Comparison of ENCODE assay signal across 18 cellular contexts in the genomic region with DNA sequence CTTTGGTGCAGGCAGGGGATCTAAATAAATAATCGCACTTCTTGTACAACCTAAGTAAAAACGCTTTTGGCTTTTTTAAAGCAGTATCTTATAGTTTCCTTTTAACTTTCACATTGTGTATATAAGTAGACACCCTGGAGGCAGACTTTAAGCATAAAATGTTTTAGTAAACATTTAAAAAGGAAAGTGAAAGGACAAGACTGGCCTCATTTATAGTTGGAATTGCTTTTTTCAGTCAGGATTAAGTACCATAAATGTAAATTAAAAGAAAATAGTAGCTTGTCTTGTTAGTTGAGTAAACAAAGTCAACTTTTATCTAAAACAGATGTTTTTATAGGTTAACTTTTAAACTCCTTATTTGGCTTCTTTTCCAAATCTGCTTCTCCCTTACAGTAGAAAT. TPM values are rescaled to one million over a fixed set of nuclear protein-coding genes. Genes with fewer than 3 reads are reported as not detected.
A peak's percentile ranks its signal among the peaks of the same experiment; 100 is the strongest.
DNase-seq lines count a peak whose midpoint lies in the region; ATAC-seq, FAIRE-seq and TF ChIP-seq lines count a peak whose summit lies in the region.
"Had no signal": no experiment of that assay in that cellular context is flagged by ENCODE, and none has a peak within 500 bp of the region (broad histone marks: within the 10 kb centered on the region; RNA-seq: fewer than 3 reads in every experiment).

No MANE protein-coding gene starts in this region.

- in situ Hi-C loops in GM12878 (cut with MboI), result no loop called here

- SMC1A ChIA-PET in GM12878 (lab: Charles Lee; ENCODE audit: uncharacterized antibody, unreplicated experiment), result interaction anchor here (0.9 to 6.9 kb wide), 13 partner anchors 9 to 138 kb away, joined by 3 to 54 read pairs (median 6); no protein-coding TSS in a partner anchor

- H3K36me3 ChIP-seq in MM.1S (replicated peaks; ENCODE audit: insufficient read depth, low read length) (no peaks in the 10 kb centered on the region), GM12878 (ENCODE audit: control insufficient read depth in 2 of 2, insufficient read depth in 2 of 2, low read length in 1 of 2) (peaks cover 0 to 4% of the 10 kb centered on the region in 2 experiments; a peak in 1 of 4 replicates), hepatocyte (replicated peaks; ENCODE audit: insufficient read depth, low read depth) (no peaks in the 10 kb centered on the region), pancreas (no peaks in the 10 kb centered on the region), GM23338 (ENCODE audit: insufficient read depth) (no peaks in the 10 kb centered on the region), uterus (no peaks in the 10 kb centered on the region)
- H3K36me3 ChIP-seq: MG63 had no signal

- TF ChIP-seq POLR2A in GM12878 (IDR thresholded peaks at IDR 0.05; ENCODE audit: low read depth, low read length), result no peak
- no peak for TF ChIP-seq POLR2A in uterus (IDR thresholded peaks at IDR 0.05)

- H3K36me3 Mint-ChIP-seq in naive thymus-derived CD8-positive, alpha-beta T cell, result peaks cover 0 to 6% (median 3%) of the 10 kb centered on the region in 3 donors
- peaks cover 29% of the 10 kb centered on the region for H3K36me3 Mint-ChIP-seq in GM23338 (ENCODE audit: low read depth)
- H3K36me3 Mint-ChIP-seq: CD8-positive, alpha-beta T cell had no signal

- no peak overlapping the region for H2AFZ ChIP-seq in MM.1S (ENCODE audit: low read length)
- no peak overlapping the region for H2AFZ ChIP-seq in GM12878 (ENCODE audit: control insufficient read depth, low read depth, low read length)
- no peak overlapping the region for H2AFZ ChIP-seq in hepatocyte
- H2AFZ ChIP-seq in GM23338, result no peak overlapping the region

- no peak for TF ChIP-seq RAD21 in GM12878 (IDR thresholded peaks at IDR 0.05; ENCODE audit: insufficient read depth, low read depth, low read length)

- no peak overlapping the region for H3K27ac Mint-ChIP-seq in naive thymus-derived CD8-positive, alpha-beta T cell
- no peak overlapping the region for H3K27ac Mint-ChIP-seq in GM23338
- H3K27ac Mint-ChIP-seq: CD8-positive, alpha-beta T cell had no signal

- WGBS in GM12878 (ENCODE audit: insufficient coverage, insufficient replicate concordance, low lambda C conversion rate, missing lambda C conversion rate), result 2% methylated on average over 2 of the region's 2 CpGs
- WGBS in hepatocyte (ENCODE audit: low lambda C conversion rate, missing lambda C conversion rate), result 48% methylated on average over 2 of the region's 2 CpGs
- 57 to 73% methylated on average over 2 of the region's 2 CpGs for WGBS in pancreas, 2 donors

- no peak overlapping the region for H3K4me3 Mint-ChIP-seq in naive thymus-derived CD8-positive, alpha-beta T cell
- H3K4me3 Mint-ChIP-seq in GM23338, result no peak overlapping the region
- H3K4me3 Mint-ChIP-seq: CD8-positive, alpha-beta T cell had no signal

- H3K27me3 Mint-ChIP-seq in naive thymus-derived CD8-positive, alpha-beta T cell, result peaks cover 0 to 11% (median 2%) of the 10 kb centered on the region in 5 donors
- no peaks in the 10 kb centered on the region for H3K27me3 Mint-ChIP-seq in GM23338 (ENCODE audit: insufficient read depth, low read depth, poor library complexity)

- RAD21 ChIA-PET in GM12878 (lab: Charles Lee; ENCODE audit: unreplicated experiment), result interaction anchor here (1.0 to 3.9 kb wide), 4 partner anchors 9 to 50 kb away, joined by 3 to 47 read pairs (median 6); a partner anchor contains a TSS

- TF ChIP-seq CTCF in MM.1S (IDR thresholded peaks at IDR 0.05; ENCODE audit: low read length) (no peak), GM12878 (IDR thresholded peaks at IDR 0.05 in 2 of 3, conservative IDR thresholded peaks at IDR 0.05 in 1 of 3; ENCODE audit: control insufficient read depth in 2 of 3, extremely low read depth in 1 of 3, insufficient read depth in 1 of 3, low read depth in 3 of 3, low read length in 3 of 3) (no peak), hepatocyte (IDR thresholded peaks at IDR 0.05; ENCODE audit: poor library complexity) (no peak), pancreas (IDR thresholded peaks at IDR 0.05) (no peak), GM23338 (conservative IDR thresholded peaks at IDR 0.05; ENCODE audit: low read depth in 2 of 2) (no peak), uterus (IDR thresholded peaks at IDR 0.05) (no peak)

- H3K4me1 Mint-ChIP-seq in naive thymus-derived CD8-positive, alpha-beta T cell, result no peaks in the 10 kb centered on the region
- 0 out of 3 replicates have a peak, but pooled peaks cover 4% of the 10 kb centered on the region for H3K4me1 Mint-ChIP-seq in GM23338

- H4K20me1 ChIP-seq in MM.1S (ENCODE audit: insufficient read depth, low read length) (no peaks in the 10 kb centered on the region), GM12878 (ENCODE audit: control insufficient read depth, insufficient read depth) (no peaks in the 10 kb centered on the region), hepatocyte (ENCODE audit: insufficient read depth, poor library complexity, severe bottlenecking) (no peaks in the 10 kb centered on the region), GM23338 (replicated peaks; ENCODE audit: insufficient read depth) (no peaks in the 10 kb centered on the region; the same call in 1 of the 2 replicates)

- no TSS peak for BruUV-seq in GM12878 (replicated peaks; lab: Mats Ljungman, UMichigan)

- peaks cover 17% of the 10 kb centered on the region for H3K4me1 ChIP-seq in MM.1S (ENCODE audit: low read length)
- H3K4me1 ChIP-seq in GM12878 (ENCODE audit: control insufficient read depth, insufficient read depth, low read length), result no peaks in the 10 kb centered on the region
- peaks cover 19% of the 10 kb centered on the region for H3K4me1 ChIP-seq in hepatocyte (ENCODE audit: insufficient read depth)
- H3K4me1 ChIP-seq in pancreas, result peaks cover 0 to 7% (median 7%) of the 10 kb centered on the region in 3 donors
- H3K4me1 ChIP-seq in GM23338 (ENCODE audit: insufficient read depth), result no peaks in the 10 kb centered on the region
- no peaks in the 10 kb centered on the region for H3K4me1 ChIP-seq in uterus

- intact Hi-C loops in GM12878 (cut with micrococcal nuclease; ENCODE audit: unreplicated experiment) (no loop called here), pancreas (cut with DNase I) (no loop called here), uterus (cut with DNase I; ENCODE audit: low total_unique reads) (no loop called here)

- POLR2A ChIA-PET in GM12878 (lab: Charles Lee), result interaction anchor here (1.0 to 1.3 kb wide), 2 partner anchors 8 to 10 kb away, joined by 3 to 4 read pairs; no protein-coding TSS in a partner anchor
- POLR2A ChIA-PET in naive thymus-derived CD8-positive, alpha-beta T cell (lab: Charles Lee), result no interaction called here

- peak overlapping the region; percentile 51; the same call in 1 of the 2 replicates for H3K4me2 ChIP-seq in MM.1S (ENCODE audit: low read depth, low read length)
- H3K4me2 ChIP-seq in GM12878 (ENCODE audit: control insufficient read depth, insufficient read depth), result no peak overlapping the region
- peak overlapping the region; percentile 25 for H3K4me2 ChIP-seq in hepatocyte
- H3K4me2 ChIP-seq in GM23338, result no peak overlapping the region

- H3K27ac ChIP-seq in MM.1S (ENCODE audit: low read length) (no peak overlapping the region), GM12878 (ENCODE audit: control insufficient read depth, insufficient read depth) (no peak overlapping the region), hepatocyte (no peak overlapping the region), pancreas (no peak overlapping the region), GM23338 (ENCODE audit: low read depth) (no peak overlapping the region), uterus (no peak overlapping the region)

- FAIRE-seq in GM12878 (lab: Jason Lieb, UNC) (no peak), pancreas (lab: Jason Lieb, UNC) (peak; percentile 17)
- FAIRE-seq: D721Med had no signal

- H3K4me3 ChIP-seq in MM.1S (ENCODE audit: low read length) (no peak overlapping the region), GM12878 (no peak overlapping the region), hepatocyte (no peak overlapping the region), pancreas (no peak overlapping the region), GM23338 (no peak overlapping the region), uterus (no peak overlapping the region)
- H3K4me3 ChIP-seq: MG63 had no signal

- H3K27me3 ChIP-seq in MM.1S (replicated peaks; ENCODE audit: insufficient read depth, low read length), result no peaks in the 10 kb centered on the region
- H3K27me3 ChIP-seq in GM12878 (replicated peaks in 1 of 2; ENCODE audit: control insufficient read depth in 2 of 2, insufficient read depth in 2 of 2, low read length in 1 of 2), result no peaks in the 10 kb centered on the region
- H3K27me3 ChIP-seq in hepatocyte, result no peaks in the 10 kb centered on the region
- H3K27me3 ChIP-seq in pancreas, result no peaks in the 10 kb centered on the region
- H3K27me3 ChIP-seq in GM23338 (ENCODE audit: insufficient read depth), result no peaks in the 10 kb centered on the region
- no peaks in the 10 kb centered on the region for H3K27me3 ChIP-seq in uterus
- H3K27me3 ChIP-seq: MG63 had no signal

- peaks cover 0 to 11% (median 9%) of the 10 kb centered on the region in 9 donors for H3K9me3 Mint-ChIP-seq in naive thymus-derived CD8-positive, alpha-beta T cell
- H3K9me3 Mint-ChIP-seq in GM23338, result peaks cover 4% of the 10 kb centered on the region; the same call in 2 of the 3 replicates
- H3K9me3 Mint-ChIP-seq: CD8-positive, alpha-beta T cell had no signal

- H3K9me3 ChIP-seq in MM.1S (replicated peaks; ENCODE audit: insufficient read depth, low read length) (no peaks in the 10 kb centered on the region), GM12878 (replicated peaks; ENCODE audit: control insufficient read depth, insufficient read depth, low read length) (no peaks in the 10 kb centered on the region; the same call in 2 of the 3 replicates), hepatocyte (ENCODE audit: low read depth) (no peaks in the 10 kb centered on the region), pancreas (no peaks in the 10 kb centered on the region), uterus (no peaks in the 10 kb centered on the region)
- H3K9me3 ChIP-seq: MG63 had no signal

- CTCF ChIA-PET in GM12878 (lab: Yijun Ruan, JAX), result interaction anchor here (0.8 to 2.9 kb wide), 7 partner anchors 12 to 137 kb away, joined by 3 to 7 read pairs (median 3); a partner anchor contains a TSS

- H3K9me2 ChIP-seq in MM.1S (replicated peaks; ENCODE audit: insufficient read depth, low read length) (no peaks in the 10 kb centered on the region), hepatocyte (replicated peaks; ENCODE audit: insufficient read depth) (no peaks in the 10 kb centered on the region), GM23338 (ENCODE audit: insufficient read depth) (no peaks in the 10 kb centered on the region)

- ATAC-seq in GM12878, result 0 out of 3 replicates have a peak, but pooled peaks have one; percentile 16
- ATAC-seq in pancreas, result no peak
- ATAC-seq in naive thymus-derived CD8-positive, alpha-beta T cell, result no peak
- ATAC-seq in GM18520 (IDR thresholded peaks at IDR 0.05; ENCODE audit: unreplicated experiment), result no peak
- ATAC-seq in GM23338, result no peak
- ATAC-seq: CD8-positive, alpha-beta T cell had no signal

- DNase-seq in MM.1S (no peak), GM12878 (ENCODE audit: low read depth, low spot score) (no peak), hepatocyte (ENCODE audit: low spot score) (no peak), pancreas (no peak), GM23338 (ENCODE audit: low spot score) (no peak), uterus (no peak)
- no peak for DNase-seq in naive thymus-derived CD8-positive, alpha-beta T cell
- DNase-seq: CD8-positive, alpha-beta T cell; DMS79 treated with DMSO at 0.1 percent for 48 hours; GOT3; KG1; MG63; NCI-H1105 treated with DMSO at 0.1 percent for 48 hours; NCI-H187 treated with DMSO at 0.1 percent for 48 hours; NCI-H446 treated with DMSO at 0.1 percent for 48 hours; NCI-H748 treated with DMSO at 0.1 percent for 48 hours had no signal

- H3K9ac ChIP-seq in MM.1S (ENCODE audit: low read length), result no peak overlapping the region
- H3K9ac ChIP-seq in GM12878 (ENCODE audit: control insufficient read depth, insufficient read depth, low read length), result no peak overlapping the region

- H3K79me2 ChIP-seq in MM.1S (ENCODE audit: low read length) (no peaks in the 10 kb centered on the region), GM12878 (ENCODE audit: control insufficient read depth, insufficient read depth, low read length) (no peaks in the 10 kb centered on the region), hepatocyte (peaks cover 45% of the 10 kb centered on the region), GM23338 (replicated peaks; ENCODE audit: insufficient read depth) (peaks cover 19% of the 10 kb centered on the region)

- peaks cover 8% of the 10 kb centered on the region for H3F3A ChIP-seq in MM.1S (ENCODE audit: insufficient read depth, low read length)
- H3F3A ChIP-seq in GM23338 (replicated peaks; ENCODE audit: low read depth), result no peaks in the 10 kb centered on the region

- no peak for TF ChIP-seq EP300 in GM12878 (IDR thresholded peaks at IDR 0.05; ENCODE audit: borderline replicate concordance in 1 of 2, control insufficient read depth in 1 of 2, low read depth in 2 of 2, low read length in 2 of 2)

RNA-seq across cellular contexts. Expression of a gene that starts 39.7 kb away (rescaled TPM):
- total RNA-seq in GM12878 (2013; cell fraction: nucleolus; rRNA removed), result 224 and 251 TPM in 2 replicates
- total RNA-seq in GM12878 (2014; rRNA removed), result 58.5 and 70.0 TPM in 2 replicates
- 69.4 and 74.7 TPM in 2 replicates for total RNA-seq in GM12878 (2014; rRNA removed; fragmentation: Illumina TruSeq; extraction: Trizol)
- total RNA-seq in GM12878 (2021), result 58.9 and 61.2 TPM in 2 replicates
- 0.70 TPM for polyA plus RNA-seq in GM12878 (2011; ENCODE audit: low read depth)
- polyA plus RNA-seq in GM12878 (2011; rRNA removed), result 22.6 and 29.0 TPM in 2 replicates
- polyA plus RNA-seq in GM12878 (2011; cell fraction: cytosol; rRNA removed), result 12.1 and 14.9 TPM in 2 replicates
- 26.2 and 31.1 TPM in 2 replicates for polyA plus RNA-seq in GM12878 (2011; cell fraction: nucleus; rRNA removed)
- polyA plus RNA-seq in GM12878 (2012), result 1.2 and 1.3 TPM in 2 replicates
- polyA plus RNA-seq in GM12878 (2014; fragmentation: Illumina TruSeq; extraction: Trizol), result 50.5 and 63.8 TPM in 2 replicates
- polyA plus RNA-seq in GM12878 (2014; fragmentation: Nextera tagmentation; extraction: Ambion mirVana), result 1 to 10 TPM; 8.5 to 9.3 TPM
- polyA plus RNA-seq in GM12878 (2014; rRNA removed), result 28.2 and 33.5 TPM in 2 replicates
- polyA plus RNA-seq in GM12878 (2016; fragmentation: Nextera tagmentation; extraction: Ambion mirVana), result 10 to 100 TPM; 30.5 to 34.3 TPM
- polyA minus RNA-seq in GM12878 (2011; rRNA and poly(A)+ RNA removed), result 52.3 and 66.6 TPM in 2 replicates
- 14.9 and 16.0 TPM in 2 replicates for polyA minus RNA-seq in GM12878 (2011; cell fraction: cytosol; rRNA and poly(A)+ RNA removed)
- polyA minus RNA-seq in GM12878 (2011; cell fraction: nucleus; rRNA and poly(A)+ RNA removed), result 65.9 and 110 TPM in 2 replicates
- total RNA-seq in hepatocyte, result 46.3 and 52.8 TPM in 2 replicates
- 12.6 and 13.8 TPM in 2 replicates for polyA plus RNA-seq in hepatocyte
- 1 to 10 TPM; 6.3 to 9.1 (median 7.3) TPM for total RNA-seq in pancreas
- polyA plus RNA-seq in pancreas, result 1 to 10 TPM; 1.9 to 5.6 TPM
- total RNA-seq in naive thymus-derived CD8-positive, alpha-beta T cell, result not detected
- polyA plus RNA-seq in naive thymus-derived CD8-positive, alpha-beta T cell, result not detected
- total RNA-seq in GM23338 (2014; rRNA removed; shearing (Covaris generic)), result 45.1 and 49.9 TPM in 2 replicates
- 11.5 and 12.6 TPM in 2 replicates for polyA plus RNA-seq in GM23338 (2016; fragmentation: Nextera tagmentation; extraction: Ambion mirVana)
- 10 to 100 TPM; 24.3 to 79.2 (median 37.9) TPM for total RNA-seq in uterus

Comparison
In these comparisons a context has a peak if more than half of its experiments do, and no peak if none do; other contexts are left out.
1. H3K4me2 ChIP-seq: peak in MM.1S (single experiment) and hepatocyte (single experiment); none in GM12878 (single experiment) and GM23338 (single experiment).
2. RNA of a gene that starts 39.7 kb away (total RNA-seq): 58.5 to 251 TPM in GM12878, 46.3 to 52.8 TPM in hepatocyte, 45.1 to 49.9 TPM in GM23338, 24.3 to 79.2 TPM in uterus and 6.3 to 9.1 TPM in pancreas; not detected in naive thymus-derived CD8-positive, alpha-beta T cell; every median in the first group is over 4 times any median in the second.